ENCODE assay signal across 1 cellular context in the genomic region with DNA sequence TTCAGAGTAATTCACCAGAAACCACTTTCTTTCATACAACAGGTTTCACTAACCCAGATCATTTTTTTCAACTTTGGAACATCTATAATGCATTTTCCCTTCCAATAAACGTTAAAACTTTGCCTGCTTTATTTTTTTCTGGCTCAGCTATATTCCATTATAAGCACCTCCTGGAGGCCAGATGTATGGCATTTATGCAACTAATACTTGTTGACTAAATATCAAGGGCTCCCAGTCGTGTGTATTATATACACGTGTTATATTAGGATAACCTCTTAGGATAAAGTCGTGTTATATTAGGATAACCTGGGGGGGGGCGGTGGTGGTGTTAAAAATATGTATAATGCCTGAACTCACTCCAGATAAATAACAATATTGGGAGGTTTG.
TF ChIP-seq lines count a peak whose summit lies in the region.

No MANE protein-coding gene starts in this region.

TF ChIP-seq in A549, 52 proteins besides CTCF, POLR2A, EP300 and RAD21 (continued from another document):
- TF ChIP-seq, protein P1, sequence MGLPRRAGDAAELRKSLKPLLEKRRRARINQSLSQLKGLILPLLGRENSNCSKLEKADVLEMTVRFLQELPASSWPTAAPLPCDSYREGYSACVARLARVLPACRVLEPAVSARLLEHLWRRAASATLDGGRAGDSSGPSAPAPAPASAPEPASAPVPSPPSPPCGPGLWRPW (IDR thresholded peaks at IDR 0.05) = no peak
- TF ChIP-seq CHD2 (IDR thresholded peaks at IDR 0.05; ENCODE audit: low read length, partially characterized antibody) (no peak), RFX5 (IDR thresholded peaks at IDR 0.05) (no peak), SMC3 (IDR thresholded peaks at IDR 0.05) (no peak), FOXS1 (CRISPR knock-in tag; IDR thresholded peaks at IDR 0.05) (no peak), POLR2AphosphoS2 (conservative IDR thresholded peaks at IDR 0.05; ENCODE audit: low read length) (no peak), CBX8 (IDR thresholded peaks at IDR 0.05) (no peak), USF2 (IDR thresholded peaks at IDR 0.05) (no peak), HEYL (CRISPR knock-in tag; IDR thresholded peaks at IDR 0.05) (no peak)
- TF ChIP-seq, protein P2, sequence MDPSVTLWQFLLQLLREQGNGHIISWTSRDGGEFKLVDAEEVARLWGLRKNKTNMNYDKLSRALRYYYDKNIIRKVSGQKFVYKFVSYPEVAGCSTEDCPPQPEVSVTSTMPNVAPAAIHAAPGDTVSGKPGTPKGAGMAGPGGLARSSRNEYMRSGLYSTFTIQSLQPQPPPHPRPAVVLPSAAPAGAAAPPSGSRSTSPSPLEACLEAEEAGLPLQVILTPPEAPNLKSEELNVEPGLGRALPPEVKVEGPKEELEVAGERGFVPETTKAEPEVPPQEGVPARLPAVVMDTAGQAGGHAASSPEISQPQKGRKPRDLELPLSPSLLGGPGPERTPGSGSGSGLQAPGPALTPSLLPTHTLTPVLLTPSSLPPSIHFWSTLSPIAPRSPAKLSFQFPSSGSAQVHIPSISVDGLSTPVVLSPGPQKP (IDR thresholded peaks at IDR 0.05; ENCODE audit: low read depth, low read length) = no peak
